1 cellular context compared by ENCODE assay signal in genomic region chr9:83154821-83155220, GRCh38.
TF ChIP-seq lines count a peak whose summit lies in the region.

No MANE protein-coding gene starts in this region.

TF ChIP-seq in SK-N-SH treated with all-trans-retinoic acid at 6 μM for 48 hours, 23 proteins besides CTCF, POLR2A, EP300 and RAD21 (continued from another document):
- TF ChIP-seq RARB (CRISPR knock-in tag; IDR thresholded peaks at IDR 0.05) (no peak), CSRNP3 (CRISPR knock-in tag; IDR thresholded peaks at IDR 0.05) (no peak), CREB5 (CRISPR knock-in tag; IDR thresholded peaks at IDR 0.05; ENCODE audit: low read depth) (no peak)
